28 cellular contexts compared by ENCODE assay signal in genomic region chrX:75642811-75643361, GRCh38.
DNase-seq lines count a peak whose midpoint lies in the region; ATAC-seq and TF ChIP-seq lines count a peak whose summit lies in the region.
"Had no signal": no experiment of that assay in that cellular context is flagged by ENCODE, and none has a peak within 500 bp of the region (broad histone marks: within the 10 kb centered on the region; RNA-seq: fewer than 3 reads in every experiment).

No MANE protein-coding gene starts in this region.

- no peaks in the 10 kb centered on the region for H3K27me3 Mint-ChIP-seq in activated CD4-positive, alpha-beta T cell treated with anti-CD3 and anti-CD28 coated beads for 36 hours
- H3K27me3 Mint-ChIP-seq in activated CD4-positive, alpha-beta T cell treated with anti-CD3 and anti-CD28 coated beads, Interleukin-2, amount 10 ng/mL, durations not matched to agents 24 days and 14 days = no peaks in the 10 kb centered on the region
- no peaks in the 10 kb centered on the region for H3K27me3 Mint-ChIP-seq in stimulated activated memory B cell treated with anti-CD40 and anti-IgM and Interleukin-4, amounts not matched to agents 10 μg/mL and 1 μg/mL and 100 μg/mL, for 72 hours
- H3K27me3 Mint-ChIP-seq: CD4-positive, alpha-beta T cell had no signal

- H3K9me3 Mint-ChIP-seq in activated CD4-positive, alpha-beta T cell treated with anti-CD3 and anti-CD28 coated beads for 36 hours (ENCODE audit: low read depth) = peaks cover 19% of the 10 kb centered on the region
- peaks cover 7% of the 10 kb centered on the region for H3K9me3 Mint-ChIP-seq in activated CD4-positive, alpha-beta T cell treated with anti-CD3 and anti-CD28 coated beads, Interleukin-2, amount 10 ng/mL, durations not matched to agents 24 days and 14 days
- no peaks in the 10 kb centered on the region for H3K9me3 Mint-ChIP-seq in stimulated activated memory B cell treated with anti-CD40 and anti-IgM and Interleukin-4, amounts not matched to agents 10 μg/mL and 1 μg/mL and 100 μg/mL, for 72 hours
- H3K9me3 Mint-ChIP-seq: CD4-positive, alpha-beta T cell had no signal

- ATAC-seq in activated CD4-positive, alpha-beta T cell treated with anti-CD3 and anti-CD28 coated beads for 36 hours = peak; percentile 39
- ATAC-seq in GM21526 (IDR thresholded peaks at IDR 0.05; ENCODE audit: low FRiP score, unreplicated experiment) = peak; percentile 69
- peak; percentile 8 for ATAC-seq in stimulated activated memory B cell treated with anti-CD40 and anti-IgM and Interleukin-4, amounts not matched to agents 10 μg/mL and 1 μg/mL and 100 μg/mL, for 72 hours
- ATAC-seq in HG02623 (IDR thresholded peaks at IDR 0.05; ENCODE audit: unreplicated experiment) = no peak
- ATAC-seq in HG02970 (IDR thresholded peaks at IDR 0.05; ENCODE audit: low FRiP score, unreplicated experiment) = no peak
- ATAC-seq: K562 had no signal

- no peak overlapping the region for H3K9ac ChIP-seq in OCI-LY3 (ENCODE audit: low read length)
- H3K9ac ChIP-seq: BLaER1, GM23248 had no signal

- H3K27me3 ChIP-seq in OCI-LY3 (ENCODE audit: low read depth, low read length) = no peaks in the 10 kb centered on the region
- H3K27me3 ChIP-seq: MG63, SJCRH30 had no signal

- 0 out of 2 replicates have a peak, but pooled peaks cover 2% of the 10 kb centered on the region for H3K4me1 ChIP-seq in OCI-LY3 (ENCODE audit: low read length)
- H3K4me1 ChIP-seq: BLaER1, SJCRH30 had no signal

- no peak overlapping the region for H3K4me3 ChIP-seq in OCI-LY3 (ENCODE audit: low read length)
- H3K4me3 ChIP-seq: BLaER1, GM23248, K562, MG63, SJCRH30 had no signal

- no peak overlapping the region for H2AFZ ChIP-seq in OCI-LY3 (ENCODE audit: low read depth, low read length)
- H2AFZ ChIP-seq: GM23248 had no signal

- H3K79me2 ChIP-seq in OCI-LY3 (ENCODE audit: low read length) = no peaks in the 10 kb centered on the region

- no peak for DNase-seq in activated CD4-positive, alpha-beta T cell treated with anti-CD3 and anti-CD28 coated beads for 36 hours
- DNase-seq in activated CD4-positive, alpha-beta T cell treated with anti-CD3 and anti-CD28 coated beads, Interleukin-2, amount 10 ng/mL, durations not matched to agents 24 days and 14 days = no peak
- no peak for DNase-seq in NCI-H510A treated with DMSO at 0.1 percent for 48 hours (lab: John Stamatoyannopoulos, UW)
- DNase-seq: ACHN; CD4-positive, alpha-beta T cell; COR-L47; DMS79; GM23248; HCEC 1CT; MG63; NCI-H1092; NCI-H1436; NCI-H187 treated with DMSO at 0.1 percent for 48 hours; NCI-H2107; NCI-H2227 treated with DMSO at 0.1 percent for 48 hours; NCI-H524; NCI-H774; NK-92 treated with Interleukin-12 subunit alpha and Interleukin-12 subunit beta, amount 100 ng/mL, for 24 hours; SJCRH30; T-helper 1 cell had no signal

- H3K36me3 Mint-ChIP-seq in activated CD4-positive, alpha-beta T cell treated with anti-CD3 and anti-CD28 coated beads for 36 hours (ENCODE audit: low read depth) = peaks cover 4% of the 10 kb centered on the region
- no peaks in the 10 kb centered on the region for H3K36me3 Mint-ChIP-seq in activated CD4-positive, alpha-beta T cell treated with anti-CD3 and anti-CD28 coated beads, Interleukin-2, amount 10 ng/mL, durations not matched to agents 24 days and 14 days (ENCODE audit: low read depth)
- no peaks in the 10 kb centered on the region for H3K36me3 Mint-ChIP-seq in stimulated activated memory B cell treated with anti-CD40 and anti-IgM and Interleukin-4, amounts not matched to agents 10 μg/mL and 1 μg/mL and 100 μg/mL, for 72 hours

- H4K20me1 ChIP-seq in OCI-LY3 (ENCODE audit: insufficient read depth, low read length) = no peaks in the 10 kb centered on the region
- H4K20me1 ChIP-seq: BLaER1 had no signal

- no peaks in the 10 kb centered on the region for H3K36me3 ChIP-seq in OCI-LY3 (replicated peaks; ENCODE audit: low read depth, low read length)
- H3K36me3 ChIP-seq: BLaER1, MG63, SJCRH30 had no signal

- CTCF ChIA-PET in activated CD4-positive, alpha-beta T cell treated with anti-CD3 and anti-CD28 coated beads for 36 hours (lab: Charles Lee) = no interaction called here

- H3K27ac Mint-ChIP-seq in activated CD4-positive, alpha-beta T cell treated with anti-CD3 and anti-CD28 coated beads for 36 hours = no peak overlapping the region
- no peak overlapping the region for H3K27ac Mint-ChIP-seq in activated CD4-positive, alpha-beta T cell treated with anti-CD3 and anti-CD28 coated beads, Interleukin-2, amount 10 ng/mL, durations not matched to agents 24 days and 14 days
- no peak overlapping the region for H3K27ac Mint-ChIP-seq in stimulated activated memory B cell treated with anti-CD40 and anti-IgM and Interleukin-4, amounts not matched to agents 10 μg/mL and 1 μg/mL and 100 μg/mL, for 72 hours
- H3K27ac Mint-ChIP-seq: CD4-positive, alpha-beta T cell had no signal

- no peak for TF ChIP-seq CTCF in OCI-LY3 (IDR thresholded peaks at IDR 0.05; ENCODE audit: low read depth, low read length)

- intact Hi-C loops in activated CD4-positive, alpha-beta T cell treated with anti-CD3 and anti-CD28 coated beads for 36 hours (cut with DNase I, micrococcal nuclease) = no loop called here
- intact Hi-C loops in activated CD4-positive, alpha-beta T cell treated with anti-CD3 and anti-CD28 coated beads, Interleukin-2, amount 10 ng/mL, durations not matched to agents 24 days and 14 days (cut with micrococcal nuclease) = no loop called here

- H3K4me2 ChIP-seq in OCI-LY3 (ENCODE audit: low read length) = no peak overlapping the region
- H3K4me2 ChIP-seq: BLaER1 had no signal

- no peak overlapping the region for H3K4me3 Mint-ChIP-seq in activated CD4-positive, alpha-beta T cell treated with anti-CD3 and anti-CD28 coated beads for 36 hours
- H3K4me3 Mint-ChIP-seq in activated CD4-positive, alpha-beta T cell treated with anti-CD3 and anti-CD28 coated beads, Interleukin-2, amount 10 ng/mL, durations not matched to agents 24 days and 14 days = no peak overlapping the region
- H3K4me3 Mint-ChIP-seq in stimulated activated memory B cell treated with anti-CD40 and anti-IgM and Interleukin-4, amounts not matched to agents 10 μg/mL and 1 μg/mL and 100 μg/mL, for 72 hours = no peak overlapping the region
- H3K4me3 Mint-ChIP-seq: CD4-positive, alpha-beta T cell had no signal

- POLR2A ChIA-PET in activated CD4-positive, alpha-beta T cell treated with anti-CD3 and anti-CD28 coated beads for 36 hours (lab: Charles Lee) = no interaction called here

- H3K4me1 Mint-ChIP-seq in activated CD4-positive, alpha-beta T cell treated with anti-CD3 and anti-CD28 coated beads for 36 hours = no peaks in the 10 kb centered on the region
- H3K4me1 Mint-ChIP-seq in activated CD4-positive, alpha-beta T cell treated with anti-CD3 and anti-CD28 coated beads, Interleukin-2, amount 10 ng/mL, durations not matched to agents 24 days and 14 days = no peaks in the 10 kb centered on the region
- H3K4me1 Mint-ChIP-seq in stimulated activated memory B cell treated with anti-CD40 and anti-IgM and Interleukin-4, amounts not matched to agents 10 μg/mL and 1 μg/mL and 100 μg/mL, for 72 hours = no peaks in the 10 kb centered on the region

- H3K27ac ChIP-seq in OCI-LY3 (ENCODE audit: low read length) = peak overlapping the region; percentile 50; the same call in 1 of the 2 replicates
- H3K27ac ChIP-seq: 22Rv1, BLaER1, GM23248, SJCRH30 had no signal

- no peaks in the 10 kb centered on the region for H3K9me3 ChIP-seq in OCI-LY3 (ENCODE audit: insufficient read depth, low read length)
- H3K9me3 ChIP-seq: MG63, SJCRH30 had no signal

Comparison
In these comparisons a context has a peak if more than half of its experiments do, and no peak if none do; other contexts are left out.
1. ATAC-seq: peak in activated CD4-positive, alpha-beta T cell treated with anti-CD3 and anti-CD28 coated beads for 36 hours (single experiment), GM21526 (single experiment) and stimulated activated memory B cell treated with anti-CD40 and anti-IgM and Interleukin-4, amounts not matched to agents 10 μg/mL and 1 μg/mL and 100 μg/mL, for 72 hours (single experiment); none in HG02623 (single experiment) and HG02970 (single experiment).